Comparison of ENCODE assay signal across 23 cellular contexts in the genomic region with DNA sequence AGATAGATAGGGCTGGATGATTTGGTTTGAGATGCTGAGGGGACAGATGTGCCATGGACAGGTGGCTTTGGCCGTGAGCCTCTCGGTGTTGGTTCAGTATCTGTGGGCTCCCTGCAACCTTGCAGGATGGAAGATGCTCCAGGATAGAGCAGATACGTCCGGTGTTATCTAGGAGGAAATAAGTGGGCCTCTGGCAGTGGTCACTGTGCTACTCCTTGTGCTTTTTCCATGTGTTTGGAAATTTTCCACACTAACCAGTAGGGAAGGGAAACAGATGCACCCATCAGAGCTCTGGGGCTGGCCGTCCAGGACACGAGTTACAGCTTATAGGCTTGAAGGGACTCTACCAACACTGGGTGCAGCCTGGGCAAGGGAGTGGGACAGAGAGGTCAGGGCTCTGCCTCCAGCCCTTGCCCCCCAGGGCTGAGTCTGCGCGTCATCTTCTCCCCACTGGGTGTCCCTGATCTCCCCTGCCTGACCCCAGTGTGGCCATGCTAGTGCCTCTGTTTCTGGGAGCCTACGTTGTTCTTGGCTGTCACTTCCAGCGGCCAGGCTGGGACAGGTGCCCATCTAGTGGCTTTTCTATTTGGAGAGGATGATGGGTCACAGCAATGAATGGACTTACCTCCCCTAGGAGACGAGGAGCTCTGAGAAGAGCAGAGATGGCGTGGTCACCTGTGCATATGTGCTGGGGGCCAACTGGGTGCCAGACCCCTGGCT.
DNase-seq lines count a peak whose midpoint lies in the region; ATAC-seq, FAIRE-seq and TF ChIP-seq lines count a peak whose summit lies in the region.
"Had no signal": no experiment of that assay in that cellular context is flagged by ENCODE, and none has a peak within 500 bp of the region (broad histone marks: within the 10 kb centered on the region; RNA-seq: fewer than 3 reads in every experiment).

No MANE protein-coding gene starts in this region.

- peaks cover 91% of the 10 kb centered on the region for H3K4me1 ChIP-seq in Panc1 (ENCODE audit: control insufficient read depth, insufficient read depth, low read length)
- peaks cover 13% of the 10 kb centered on the region for H3K4me1 ChIP-seq in endodermal cell (ENCODE audit: control insufficient read depth, insufficient read depth, low read length)

- peak; percentile 17 for ATAC-seq in Panc1
- ATAC-seq in GM21360 (IDR thresholded peaks at IDR 0.05; ENCODE audit: unreplicated experiment) = no peak
- ATAC-seq: activated T-helper 17 cell treated with anti-CD3 and anti-CD28 coated beads, Interleukin-2, amount 50 U/mL, for 72 hours; stimulated activated memory B cell treated with anti-CD40 and anti-IgM and Interleukin-4, amounts not matched to agents 10 μg/mL and 1 μg/mL and 100 μg/mL, for 72 hours; T-helper 17 cell had no signal

- TF ChIP-seq CTCF in Panc1 (IDR thresholded peaks at IDR 0.05) = no peak
- TF ChIP-seq CTCF in endodermal cell (conservative IDR thresholded peaks at IDR 0.05) = no peak
- TF ChIP-seq CTCF in nephron (IDR thresholded peaks at IDR 0.05; ENCODE audit: unreplicated experiment in 3 of 3) = no peak
- no peak for TF ChIP-seq CTCF in type B pancreatic cell (conservative IDR thresholded peaks at IDR 0.05)
- TF ChIP-seq CTCF in D721Med (IDR thresholded peaks at IDR 0.05; ENCODE audit: insufficient read depth, missing control alignments) = no peak

- in situ Hi-C loops in Panc1 (cut with HindIII; ENCODE audit: low pct_unique_long_range_greater_than_20kb, low sequenced_read_pairs) = no loop called here

- DNase-seq in Panc1 (ENCODE audit: low read depth, low spot score) (no peak), endodermal cell (no peak), type B pancreatic cell (ENCODE audit: extremely low spot score, unreplicated experiment) (no peak), D721Med (ENCODE audit: insufficient read length, low spot score) (no peak), NCI-H146 treated with DMSO at 0.1 percent for 48 hours (lab: John Stamatoyannopoulos, UW; ENCODE audit: unreplicated experiment) (no peak)
- DNase-seq: activated CD4-positive, alpha-beta T cell treated with anti-CD3 and anti-CD28 coated beads, Interleukin-2, amount 10 ng/mL, durations not matched to agents 24 days and 14 days; activated naive CD8-positive, alpha-beta T cell treated with anti-CD3 and anti-CD28 coated beads, Interleukin-2, amount 10 ng/mL, durations not matched to agents 7 days and 5 days; CD8-positive, alpha-beta memory T cell; effector CD4-positive, alpha-beta T cell; NCI-H1092; NCI-H2029; NCI-H226; NCI-H82; T-helper 17 cell had no signal

- no peaks in the 10 kb centered on the region for H3K27me3 Mint-ChIP-seq in endodermal cell (ENCODE audit: insufficient read depth)
- peaks cover 3% of the 10 kb centered on the region for H3K27me3 Mint-ChIP-seq in nephron (ENCODE audit: low read depth)
- no peaks in the 10 kb centered on the region for H3K27me3 Mint-ChIP-seq in type B pancreatic cell
- H3K27me3 Mint-ChIP-seq: activated T-helper 17 cell treated with anti-CD3 and anti-CD28 coated beads, Interleukin-2, amount 50 U/mL, for 72 hours; stimulated activated memory B cell treated with anti-CD40 and anti-IgM and Interleukin-4, amounts not matched to agents 10 μg/mL and 1 μg/mL and 100 μg/mL, for 72 hours; T-helper 17 cell had no signal

- intact Hi-C loops in Panc1 (cut with micrococcal nuclease; ENCODE audit: unreplicated experiment) = no loop called here

- peak overlapping the region; percentile 81 for H3K27ac Mint-ChIP-seq in endodermal cell
- H3K27ac Mint-ChIP-seq in nephron = peak overlapping the region; percentile 83 to 88 (median 86)
- peak overlapping the region; percentile 46 for H3K27ac Mint-ChIP-seq in type B pancreatic cell
- H3K27ac Mint-ChIP-seq: activated CD4-positive, alpha-beta T cell treated with anti-CD3 and anti-CD28 coated beads, Interleukin-2, amount 10 ng/mL, durations not matched to agents 24 days and 14 days; activated naive CD8-positive, alpha-beta T cell treated with anti-CD3 and anti-CD28 coated beads, Interleukin-2, amount 10 ng/mL, durations not matched to agents 7 days and 5 days; activated T-helper 17 cell treated with anti-CD3 and anti-CD28 coated beads, Interleukin-2, amount 50 U/mL, for 72 hours; memory B cell; stimulated activated memory B cell treated with anti-CD40 and anti-IgM and Interleukin-4, amounts not matched to agents 10 μg/mL and 1 μg/mL and 100 μg/mL, for 72 hours; T-helper 17 cell had no signal

- no peak for FAIRE-seq in D721Med (lab: Jason Lieb, UNC)
- FAIRE-seq: frontal cortex, pancreas had no signal

- no peak overlapping the region for H3K9ac ChIP-seq in endodermal cell (ENCODE audit: extremely low read depth, low read length, poor library complexity, severe bottlenecking)

- H3K27ac ChIP-seq in Panc1 (ENCODE audit: low read length) = peak overlapping the region; percentile 83
- H3K27ac ChIP-seq in endodermal cell (ENCODE audit: low read depth, low read length) = no peak overlapping the region
- H3K27ac ChIP-seq: suprapubic skin had no signal

- 81 to 97% methylated on average over 6 to 12 of the region's 12 CpGs for WGBS in endodermal cell (ENCODE audit: insufficient coverage in 1 of 2, insufficient read length in 1 of 2), 2 experiments

- peaks cover 24% of the 10 kb centered on the region for H3K4me1 Mint-ChIP-seq in endodermal cell
- H3K4me1 Mint-ChIP-seq in nephron = peaks cover 61% of the 10 kb centered on the region
- peaks cover 27% of the 10 kb centered on the region for H3K4me1 Mint-ChIP-seq in type B pancreatic cell (ENCODE audit: unreplicated experiment)
- H3K4me1 Mint-ChIP-seq: activated CD4-positive, alpha-beta T cell treated with anti-CD3 and anti-CD28 coated beads, Interleukin-2, amount 10 ng/mL, durations not matched to agents 24 days and 14 days; activated naive CD8-positive, alpha-beta T cell treated with anti-CD3 and anti-CD28 coated beads, Interleukin-2, amount 10 ng/mL, durations not matched to agents 7 days and 5 days; activated T-helper 17 cell treated with anti-CD3 and anti-CD28 coated beads, Interleukin-2, amount 50 U/mL, for 72 hours had no signal

- H3K9me3 ChIP-seq in Panc1 (ENCODE audit: control insufficient read depth, insufficient read depth, low read depth, low read length) (no peaks in the 10 kb centered on the region), endodermal cell (ENCODE audit: control insufficient read depth, low read length) (no peaks in the 10 kb centered on the region)
- H3K9me3 ChIP-seq: pancreas, suprapubic skin had no signal

- BruUV-seq in Panc1 (replicated peaks; lab: Mats Ljungman, UMichigan) = no TSS peak

- H3K27me3 ChIP-seq in Panc1 (ENCODE audit: control insufficient read depth, insufficient read depth, low read length) (no peaks in the 10 kb centered on the region), endodermal cell (ENCODE audit: control insufficient read depth, insufficient read depth, low read length, poor library complexity, severe bottlenecking) (no peaks in the 10 kb centered on the region)
- H3K27me3 ChIP-seq: pancreas, suprapubic skin had no signal

- H3K36me3 Mint-ChIP-seq in endodermal cell (ENCODE audit: low read depth) = peaks cover 20% of the 10 kb centered on the region
- no peaks in the 10 kb centered on the region for H3K36me3 Mint-ChIP-seq in nephron (ENCODE audit: low read depth)
- H3K36me3 Mint-ChIP-seq in type B pancreatic cell = no peaks in the 10 kb centered on the region
- H3K36me3 Mint-ChIP-seq: activated naive CD8-positive, alpha-beta T cell treated with anti-CD3 and anti-CD28 coated beads, Interleukin-2, amount 10 ng/mL, durations not matched to agents 7 days and 5 days; CD8-positive, alpha-beta memory T cell; memory B cell had no signal

- H3K36me3 ChIP-seq in Panc1 (ENCODE audit: control insufficient read depth, insufficient read depth, low read length) (peaks cover 4% of the 10 kb centered on the region), endodermal cell (ENCODE audit: control insufficient read depth, insufficient read depth, low read length) (peaks cover 11% of the 10 kb centered on the region)
- H3K36me3 ChIP-seq: pancreas, suprapubic skin had no signal

- no peaks in the 10 kb centered on the region for H3K9me3 Mint-ChIP-seq in endodermal cell
- no peaks in the 10 kb centered on the region for H3K9me3 Mint-ChIP-seq in nephron
- no peaks in the 10 kb centered on the region for H3K9me3 Mint-ChIP-seq in type B pancreatic cell
- H3K9me3 Mint-ChIP-seq: activated CD4-positive, alpha-beta T cell treated with anti-CD3 and anti-CD28 coated beads, Interleukin-2, amount 10 ng/mL, durations not matched to agents 24 days and 14 days; activated naive CD8-positive, alpha-beta T cell treated with anti-CD3 and anti-CD28 coated beads, Interleukin-2, amount 10 ng/mL, durations not matched to agents 7 days and 5 days; activated T-helper 17 cell treated with anti-CD3 and anti-CD28 coated beads, Interleukin-2, amount 50 U/mL, for 72 hours; memory B cell; stimulated activated memory B cell treated with anti-CD40 and anti-IgM and Interleukin-4, amounts not matched to agents 10 μg/mL and 1 μg/mL and 100 μg/mL, for 72 hours had no signal

- POLR2A ChIA-PET in Panc1 (lab: Charles Lee) = interaction anchor here (0.8 kb wide), 1 partner anchor 26 kb away, joined by 3 read pairs; no protein-coding TSS in a partner anchor

- H3K4me3 ChIP-seq in Panc1 (ENCODE audit: low read depth in 2 of 2, low read length in 2 of 2) (no peak overlapping the region), endodermal cell (ENCODE audit: low read length) (no peak overlapping the region)
- H3K4me3 ChIP-seq: pancreas, skin epidermis, suprapubic skin had no signal

- CTCF ChIA-PET in Panc1 (lab: Charles Lee) = no interaction called here

- H3K4me3 Mint-ChIP-seq in endodermal cell (peak overlapping the region; percentile 7), nephron (no peak overlapping the region), type B pancreatic cell (no peak overlapping the region)
- H3K4me3 Mint-ChIP-seq: activated CD4-positive, alpha-beta T cell treated with anti-CD3 and anti-CD28 coated beads, Interleukin-2, amount 10 ng/mL, durations not matched to agents 24 days and 14 days; activated naive CD8-positive, alpha-beta T cell treated with anti-CD3 and anti-CD28 coated beads, Interleukin-2, amount 10 ng/mL, durations not matched to agents 7 days and 5 days; activated T-helper 17 cell treated with anti-CD3 and anti-CD28 coated beads, Interleukin-2, amount 50 U/mL, for 72 hours; CD8-positive, alpha-beta memory T cell; memory B cell; stimulated activated memory B cell treated with anti-CD40 and anti-IgM and Interleukin-4, amounts not matched to agents 10 μg/mL and 1 μg/mL and 100 μg/mL, for 72 hours; T-helper 17 cell had no signal
